Comparison of ENCODE assay signal across 2 cellular contexts in the genomic region with DNA sequence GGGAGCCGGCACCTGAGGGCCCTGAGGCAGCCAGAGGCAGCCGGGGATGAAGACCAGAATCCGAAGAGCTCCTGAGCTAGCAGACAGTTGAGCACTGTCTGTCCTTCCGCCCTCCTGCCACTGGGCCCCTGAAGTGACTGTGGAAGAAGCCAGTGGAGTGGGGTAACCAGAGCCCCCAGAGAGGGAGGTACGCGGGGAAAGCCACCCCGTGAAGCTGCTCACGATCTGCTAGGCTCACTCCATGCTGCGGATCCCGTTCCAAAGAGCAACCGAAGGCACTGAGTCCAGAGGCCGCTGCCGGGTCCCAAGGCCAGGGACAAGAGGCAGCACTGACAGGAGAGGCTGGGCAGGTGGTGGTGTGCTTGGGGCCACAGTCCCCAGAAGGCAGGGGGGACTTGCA.
TF ChIP-seq lines count a peak whose summit lies in the region.

No MANE protein-coding gene starts in this region.

TF ChIP-seq in GM12878, 131 proteins besides CTCF, POLR2A, EP300 and RAD21:
- TF ChIP-seq KDM1A (IDR thresholded peaks at IDR 0.05; ENCODE audit: borderline replicate concordance) (no peak), CHD4 (IDR thresholded peaks at IDR 0.05) (no peak), NFYA (IDR thresholded peaks at IDR 0.05; ENCODE audit: borderline replicate concordance, low read depth, low read length) (no peak), CHD2 (IDR thresholded peaks at IDR 0.05; ENCODE audit: borderline replicate concordance, low read depth, low read length) (no peak), MEF2A (IDR thresholded peaks at IDR 0.05; ENCODE audit: insufficient read depth, low read depth, low read length) (no peak), BHLHE40 (IDR thresholded peaks at IDR 0.05; ENCODE audit: borderline replicate concordance in 1 of 2, low read depth in 2 of 2, low read length in 1 of 2) (no peak), MTA2 (IDR thresholded peaks at IDR 0.05; ENCODE audit: low read depth) (no peak), SIX5 (IDR thresholded peaks at IDR 0.05; ENCODE audit: low read depth, low read length, severe bottlenecking) (no peak), ZNF622 (IDR thresholded peaks at IDR 0.05) (no peak), ZZZ3 (IDR thresholded peaks at IDR 0.05; ENCODE audit: control insufficient read depth, insufficient read length, low read depth) (no peak), RBBP5 (conservative IDR thresholded peaks at IDR 0.05) (no peak)
- TF ChIP-seq, protein P1, sequence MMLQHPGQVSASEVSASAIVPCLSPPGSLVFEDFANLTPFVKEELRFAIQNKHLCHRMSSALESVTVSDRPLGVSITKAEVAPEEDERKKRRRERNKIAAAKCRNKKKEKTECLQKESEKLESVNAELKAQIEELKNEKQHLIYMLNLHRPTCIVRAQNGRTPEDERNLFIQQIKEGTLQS (IDR thresholded peaks at IDR 0.05; ENCODE audit: borderline replicate concordance, extremely low read depth, low read depth, low read length) = no peak
- TF ChIP-seq, protein P2, sequence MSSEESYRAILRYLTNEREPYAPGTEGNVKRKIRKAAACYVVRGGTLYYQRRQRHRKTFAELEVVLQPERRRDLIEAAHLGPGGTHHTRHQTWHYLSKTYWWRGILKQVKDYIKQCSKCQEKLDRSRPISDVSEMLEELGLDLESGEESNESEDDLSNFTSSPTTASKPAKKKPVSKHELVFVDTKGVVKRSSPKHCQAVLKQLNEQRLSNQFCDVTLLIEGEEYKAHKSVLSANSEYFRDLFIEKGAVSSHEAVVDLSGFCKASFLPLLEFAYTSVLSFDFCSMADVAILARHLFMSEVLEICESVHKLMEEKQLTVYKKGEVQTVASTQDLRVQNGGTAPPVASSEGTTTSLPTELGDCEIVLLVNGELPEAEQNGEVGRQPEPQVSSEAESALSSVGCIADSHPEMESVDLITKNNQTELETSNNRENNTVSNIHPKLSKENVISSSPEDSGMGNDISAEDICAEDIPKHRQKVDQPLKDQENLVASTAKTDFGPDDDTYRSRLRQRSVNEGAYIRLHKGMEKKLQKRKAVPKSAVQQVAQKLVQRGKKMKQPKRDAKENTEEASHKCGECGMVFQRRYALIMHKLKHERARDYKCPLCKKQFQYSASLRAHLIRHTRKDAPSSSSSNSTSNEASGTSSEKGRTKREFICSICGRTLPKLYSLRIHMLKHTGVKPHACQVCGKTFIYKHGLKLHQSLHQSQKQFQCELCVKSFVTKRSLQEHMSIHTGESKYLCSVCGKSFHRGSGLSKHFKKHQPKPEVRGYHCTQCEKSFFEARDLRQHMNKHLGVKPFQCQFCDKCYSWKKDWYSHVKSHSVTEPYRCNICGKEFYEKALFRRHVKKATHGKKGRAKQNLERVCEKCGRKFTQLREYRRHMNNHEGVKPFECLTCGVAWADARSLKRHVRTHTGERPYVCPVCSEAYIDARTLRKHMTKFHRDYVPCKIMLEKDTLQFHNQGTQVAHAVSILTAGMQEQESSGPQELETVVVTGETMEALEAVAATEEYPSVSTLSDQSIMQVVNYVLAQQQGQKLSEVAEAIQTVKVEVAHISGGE (CRISPR knock-in tag; IDR thresholded peaks at IDR 0.05) = no peak
- TF ChIP-seq, protein P3, sequence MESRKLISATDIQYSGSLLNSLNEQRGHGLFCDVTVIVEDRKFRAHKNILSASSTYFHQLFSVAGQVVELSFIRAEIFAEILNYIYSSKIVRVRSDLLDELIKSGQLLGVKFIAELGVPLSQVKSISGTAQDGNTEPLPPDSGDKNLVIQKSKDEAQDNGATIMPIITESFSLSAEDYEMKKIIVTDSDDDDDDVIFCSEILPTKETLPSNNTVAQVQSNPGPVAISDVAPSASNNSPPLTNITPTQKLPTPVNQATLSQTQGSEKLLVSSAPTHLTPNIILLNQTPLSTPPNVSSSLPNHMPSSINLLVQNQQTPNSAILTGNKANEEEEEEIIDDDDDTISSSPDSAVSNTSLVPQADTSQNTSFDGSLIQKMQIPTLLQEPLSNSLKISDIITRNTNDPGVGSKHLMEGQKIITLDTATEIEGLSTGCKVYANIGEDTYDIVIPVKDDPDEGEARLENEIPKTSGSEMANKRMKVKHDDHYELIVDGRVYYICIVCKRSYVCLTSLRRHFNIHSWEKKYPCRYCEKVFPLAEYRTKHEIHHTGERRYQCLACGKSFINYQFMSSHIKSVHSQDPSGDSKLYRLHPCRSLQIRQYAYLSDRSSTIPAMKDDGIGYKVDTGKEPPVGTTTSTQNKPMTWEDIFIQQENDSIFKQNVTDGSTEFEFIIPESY (IDR thresholded peaks at IDR 0.05) = no peak
- TF ChIP-seq, protein P4, sequence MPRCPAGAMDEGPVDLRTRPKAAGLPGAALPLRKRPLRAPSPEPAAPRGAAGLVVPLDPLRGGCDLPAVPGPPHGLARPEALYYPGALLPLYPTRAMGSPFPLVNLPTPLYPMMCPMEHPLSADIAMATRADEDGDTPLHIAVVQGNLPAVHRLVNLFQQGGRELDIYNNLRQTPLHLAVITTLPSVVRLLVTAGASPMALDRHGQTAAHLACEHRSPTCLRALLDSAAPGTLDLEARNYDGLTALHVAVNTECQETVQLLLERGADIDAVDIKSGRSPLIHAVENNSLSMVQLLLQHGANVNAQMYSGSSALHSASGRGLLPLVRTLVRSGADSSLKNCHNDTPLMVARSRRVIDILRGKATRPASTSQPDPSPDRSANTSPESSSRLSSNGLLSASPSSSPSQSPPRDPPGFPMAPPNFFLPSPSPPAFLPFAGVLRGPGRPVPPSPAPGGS (IDR thresholded peaks at IDR 0.05; ENCODE audit: borderline replicate concordance, insufficient read depth, low read depth, low read length, poor library complexity, severe bottlenecking) = no peak
TF ChIP-seq in GM12878: peak in this region for 0.

TF ChIP-seq in HepG2, 621 proteins besides CTCF, POLR2A, EP300 and RAD21 (continues in another document):
- TF ChIP-seq LCORL (IDR thresholded peaks at IDR 0.05) = no peak
- TF ChIP-seq LCORL (CRISPR knock-in tag; IDR thresholded peaks at IDR 0.05) = 0 out of 2 replicates have a peak, but pooled peaks have one; percentile 14
- TF ChIP-seq, protein P5, sequence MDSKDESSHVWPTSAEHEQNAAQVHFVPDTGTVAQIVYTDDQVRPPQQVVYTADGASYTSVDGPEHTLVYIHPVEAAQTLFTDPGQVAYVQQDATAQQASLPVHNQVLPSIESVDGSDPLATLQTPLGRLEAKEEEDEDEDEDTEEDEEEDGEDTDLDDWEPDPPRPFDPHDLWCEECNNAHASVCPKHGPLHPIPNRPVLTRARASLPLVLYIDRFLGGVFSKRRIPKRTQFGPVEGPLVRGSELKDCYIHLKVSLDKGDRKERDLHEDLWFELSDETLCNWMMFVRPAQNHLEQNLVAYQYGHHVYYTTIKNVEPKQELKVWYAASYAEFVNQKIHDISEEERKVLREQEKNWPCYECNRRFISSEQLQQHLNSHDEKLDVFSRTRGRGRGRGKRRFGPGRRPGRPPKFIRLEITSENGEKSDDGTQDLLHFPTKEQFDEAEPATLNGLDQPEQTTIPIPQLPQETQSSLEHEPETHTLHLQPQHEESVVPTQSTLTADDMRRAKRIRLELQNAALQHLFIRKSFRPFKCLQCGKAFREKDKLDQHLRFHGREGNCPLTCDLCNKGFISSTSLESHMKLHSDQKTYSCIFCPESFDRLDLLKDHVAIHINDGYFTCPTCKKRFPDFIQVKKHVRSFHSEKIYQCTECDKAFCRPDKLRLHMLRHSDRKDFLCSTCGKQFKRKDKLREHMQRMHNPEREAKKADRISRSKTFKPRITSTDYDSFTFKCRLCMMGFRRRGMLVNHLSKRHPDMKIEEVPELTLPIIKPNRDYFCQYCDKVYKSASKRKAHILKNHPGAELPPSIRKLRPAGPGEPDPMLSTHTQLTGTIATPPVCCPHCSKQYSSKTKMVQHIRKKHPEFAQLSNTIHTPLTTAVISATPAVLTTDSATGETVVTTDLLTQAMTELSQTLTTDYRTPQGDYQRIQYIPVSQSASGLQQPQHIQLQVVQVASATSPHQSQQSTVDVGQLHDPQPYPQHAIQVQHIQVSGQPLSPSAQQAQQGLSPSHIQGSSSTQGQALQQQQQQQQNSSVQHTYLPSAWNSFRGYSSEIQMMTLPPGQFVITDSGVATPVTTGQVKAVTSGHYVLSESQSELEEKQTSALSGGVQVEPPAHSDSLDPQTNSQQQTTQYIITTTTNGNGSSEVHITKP (CRISPR knock-in tag; IDR thresholded peaks at IDR 0.05; ENCODE audit: low read depth) = no peak
- 0 out of 2 replicates have a peak, but pooled peaks have one; percentile 47 for TF ChIP-seq ZMYM2 (CRISPR knock-in tag; IDR thresholded peaks at IDR 0.05)
- TF ChIP-seq, protein P6, sequence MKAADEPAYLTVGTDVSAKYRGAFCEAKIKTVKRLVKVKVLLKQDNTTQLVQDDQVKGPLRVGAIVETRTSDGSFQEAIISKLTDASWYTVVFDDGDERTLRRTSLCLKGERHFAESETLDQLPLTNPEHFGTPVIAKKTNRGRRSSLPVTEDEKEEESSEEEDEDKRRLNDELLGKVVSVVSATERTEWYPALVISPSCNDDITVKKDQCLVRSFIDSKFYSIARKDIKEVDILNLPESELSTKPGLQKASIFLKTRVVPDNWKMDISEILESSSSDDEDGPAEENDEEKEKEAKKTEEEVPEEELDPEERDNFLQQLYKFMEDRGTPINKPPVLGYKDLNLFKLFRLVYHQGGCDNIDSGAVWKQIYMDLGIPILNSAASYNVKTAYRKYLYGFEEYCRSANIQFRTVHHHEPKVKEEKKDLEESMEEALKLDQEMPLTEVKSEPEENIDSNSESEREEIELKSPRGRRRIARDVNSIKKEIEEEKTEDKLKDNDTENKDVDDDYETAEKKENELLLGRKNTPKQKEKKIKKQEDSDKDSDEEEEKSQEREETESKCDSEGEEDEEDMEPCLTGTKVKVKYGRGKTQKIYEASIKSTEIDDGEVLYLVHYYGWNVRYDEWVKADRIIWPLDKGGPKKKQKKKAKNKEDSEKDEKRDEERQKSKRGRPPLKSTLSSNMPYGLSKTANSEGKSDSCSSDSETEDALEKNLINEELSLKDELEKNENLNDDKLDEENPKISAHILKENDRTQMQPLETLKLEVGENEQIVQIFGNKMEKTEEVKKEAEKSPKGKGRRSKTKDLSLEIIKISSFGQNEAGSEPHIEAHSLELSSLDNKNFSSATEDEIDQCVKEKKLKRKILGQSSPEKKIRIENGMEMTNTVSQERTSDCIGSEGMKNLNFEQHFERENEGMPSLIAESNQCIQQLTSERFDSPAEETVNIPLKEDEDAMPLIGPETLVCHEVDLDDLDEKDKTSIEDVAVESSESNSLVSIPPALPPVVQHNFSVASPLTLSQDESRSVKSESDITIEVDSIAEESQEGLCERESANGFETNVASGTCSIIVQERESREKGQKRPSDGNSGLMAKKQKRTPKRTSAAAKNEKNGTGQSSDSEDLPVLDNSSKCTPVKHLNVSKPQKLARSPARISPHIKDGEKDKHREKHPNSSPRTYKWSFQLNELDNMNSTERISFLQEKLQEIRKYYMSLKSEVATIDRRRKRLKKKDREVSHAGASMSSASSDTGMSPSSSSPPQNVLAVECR (CRISPR knock-in tag; IDR thresholded peaks at IDR 0.05; ENCODE audit: borderline replicate concordance) = peak; percentile 61; the same call in 1 of the 2 replicates
- TF ChIP-seq HNF4G (IDR thresholded peaks at IDR 0.05; ENCODE audit: borderline replicate concordance, low read depth, low read length) = peak; percentile 69; the same call in 1 of the 2 replicates
- no peak; the same call in 1 of the 2 replicates for TF ChIP-seq HNF4G (CRISPR knock-in tag; IDR thresholded peaks at IDR 0.05; ENCODE audit: borderline replicate concordance, low read depth)
- TF ChIP-seq, protein P7, sequence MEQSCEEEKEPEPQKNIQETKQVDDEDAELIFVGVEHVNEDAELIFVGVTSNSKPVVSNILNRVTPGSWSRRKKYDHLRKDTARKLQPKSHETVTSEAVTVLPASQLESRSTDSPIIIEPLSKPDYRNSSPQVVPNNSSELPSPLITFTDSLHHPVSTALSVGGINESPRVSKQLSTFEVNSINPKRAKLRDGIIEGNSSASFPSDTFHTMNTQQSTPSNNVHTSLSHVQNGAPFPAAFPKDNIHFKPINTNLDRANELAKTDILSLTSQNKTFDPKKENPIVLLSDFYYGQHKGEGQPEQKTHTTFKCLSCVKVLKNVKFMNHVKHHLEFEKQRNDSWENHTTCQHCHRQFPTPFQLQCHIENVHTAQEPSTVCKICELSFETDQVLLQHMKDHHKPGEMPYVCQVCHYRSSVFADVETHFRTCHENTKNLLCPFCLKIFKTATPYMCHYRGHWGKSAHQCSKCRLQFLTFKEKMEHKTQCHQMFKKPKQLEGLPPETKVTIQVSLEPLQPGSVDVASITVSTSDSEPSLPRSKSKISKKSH (CRISPR knock-in tag; IDR thresholded peaks at IDR 0.05; ENCODE audit: borderline replicate concordance) = 0 out of 2 replicates have a peak, but pooled peaks have one; percentile 44
- TF ChIP-seq ZNF816 (CRISPR knock-in tag; IDR thresholded peaks at IDR 0.05; ENCODE audit: borderline replicate concordance) = no peak
- no peak for TF ChIP-seq KAT7 (CRISPR knock-in tag; IDR thresholded peaks at IDR 0.05; ENCODE audit: borderline replicate concordance)
- TF ChIP-seq, protein P8, sequence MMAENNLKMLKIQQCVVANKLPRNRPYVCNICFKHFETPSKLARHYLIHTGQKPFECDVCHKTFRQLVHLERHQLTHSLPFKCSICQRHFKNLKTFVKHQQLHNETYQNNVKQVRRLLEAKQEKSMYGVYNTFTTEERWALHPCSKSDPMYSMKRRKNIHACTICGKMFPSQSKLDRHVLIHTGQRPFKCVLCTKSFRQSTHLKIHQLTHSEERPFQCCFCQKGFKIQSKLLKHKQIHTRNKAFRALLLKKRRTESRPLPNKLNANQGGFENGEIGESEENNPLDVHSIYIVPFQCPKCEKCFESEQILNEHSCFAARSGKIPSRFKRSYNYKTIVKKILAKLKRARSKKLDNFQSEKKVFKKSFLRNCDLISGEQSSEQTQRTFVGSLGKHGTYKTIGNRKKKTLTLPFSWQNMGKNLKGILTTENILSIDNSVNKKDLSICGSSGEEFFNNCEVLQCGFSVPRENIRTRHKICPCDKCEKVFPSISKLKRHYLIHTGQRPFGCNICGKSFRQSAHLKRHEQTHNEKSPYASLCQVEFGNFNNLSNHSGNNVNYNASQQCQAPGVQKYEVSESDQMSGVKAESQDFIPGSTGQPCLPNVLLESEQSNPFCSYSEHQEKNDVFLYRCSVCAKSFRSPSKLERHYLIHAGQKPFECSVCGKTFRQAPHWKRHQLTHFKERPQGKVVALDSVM (CRISPR knock-in tag; IDR thresholded peaks at IDR 0.05) = no peak
- no peak for TF ChIP-seq CHD4 (IDR thresholded peaks at IDR 0.05; ENCODE audit: borderline replicate concordance, low read length)
- TF ChIP-seq, protein P9, sequence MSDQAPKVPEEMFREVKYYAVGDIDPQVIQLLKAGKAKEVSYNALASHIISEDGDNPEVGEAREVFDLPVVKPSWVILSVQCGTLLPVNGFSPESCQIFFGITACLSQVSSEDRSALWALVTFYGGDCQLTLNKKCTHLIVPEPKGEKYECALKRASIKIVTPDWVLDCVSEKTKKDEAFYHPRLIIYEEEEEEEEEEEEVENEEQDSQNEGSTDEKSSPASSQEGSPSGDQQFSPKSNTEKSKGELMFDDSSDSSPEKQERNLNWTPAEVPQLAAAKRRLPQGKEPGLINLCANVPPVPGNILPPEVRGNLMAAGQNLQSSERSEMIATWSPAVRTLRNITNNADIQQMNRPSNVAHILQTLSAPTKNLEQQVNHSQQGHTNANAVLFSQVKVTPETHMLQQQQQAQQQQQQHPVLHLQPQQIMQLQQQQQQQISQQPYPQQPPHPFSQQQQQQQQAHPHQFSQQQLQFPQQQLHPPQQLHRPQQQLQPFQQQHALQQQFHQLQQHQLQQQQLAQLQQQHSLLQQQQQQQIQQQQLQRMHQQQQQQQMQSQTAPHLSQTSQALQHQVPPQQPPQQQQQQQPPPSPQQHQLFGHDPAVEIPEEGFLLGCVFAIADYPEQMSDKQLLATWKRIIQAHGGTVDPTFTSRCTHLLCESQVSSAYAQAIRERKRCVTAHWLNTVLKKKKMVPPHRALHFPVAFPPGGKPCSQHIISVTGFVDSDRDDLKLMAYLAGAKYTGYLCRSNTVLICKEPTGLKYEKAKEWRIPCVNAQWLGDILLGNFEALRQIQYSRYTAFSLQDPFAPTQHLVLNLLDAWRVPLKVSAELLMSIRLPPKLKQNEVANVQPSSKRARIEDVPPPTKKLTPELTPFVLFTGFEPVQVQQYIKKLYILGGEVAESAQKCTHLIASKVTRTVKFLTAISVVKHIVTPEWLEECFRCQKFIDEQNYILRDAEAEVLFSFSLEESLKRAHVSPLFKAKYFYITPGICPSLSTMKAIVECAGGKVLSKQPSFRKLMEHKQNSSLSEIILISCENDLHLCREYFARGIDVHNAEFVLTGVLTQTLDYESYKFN (CRISPR knock-in tag; conservative IDR thresholded peaks at IDR 0.05) = peak; percentile 79
